11 cellular contexts compared by ENCODE assay signal in the genomic region with DNA sequence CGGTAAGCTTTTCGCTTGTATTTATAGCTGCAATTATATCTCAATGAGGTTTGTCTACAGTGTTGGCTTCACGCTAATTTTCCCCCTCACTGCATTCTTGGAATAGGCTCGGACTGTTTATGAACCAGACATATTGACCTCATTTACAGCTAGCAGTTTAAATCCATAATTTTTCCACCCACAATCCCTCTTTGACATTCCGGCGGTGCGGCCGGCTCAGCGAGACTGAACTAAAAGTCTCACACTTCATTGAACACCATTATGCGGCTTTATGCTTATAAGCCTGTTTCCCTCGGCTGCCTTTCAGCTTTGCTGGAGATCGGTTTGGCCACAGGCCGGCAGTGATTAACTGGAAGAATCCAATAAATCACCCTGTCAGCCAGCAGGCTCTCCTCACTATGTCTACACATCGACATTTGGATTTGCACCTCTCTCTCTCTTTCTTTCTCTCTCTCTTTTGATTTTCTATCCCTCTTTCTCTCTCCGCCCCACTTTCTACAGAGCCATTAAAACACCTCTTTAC.
DNase-seq lines count a peak whose midpoint lies in the region; FAIRE-seq and TF ChIP-seq lines count a peak whose summit lies in the region.
"Had no signal": no experiment of that assay in that cellular context is flagged by ENCODE, and none has a peak within 500 bp of the region (broad histone marks: within the 10 kb centered on the region; RNA-seq: fewer than 3 reads in every experiment).

No MANE protein-coding gene starts in this region.

- peak overlapping the region; percentile 9 to 57 (median 24) for H3K4me3 ChIP-seq in esophagus squamous epithelium

- TF ChIP-seq CTCF in esophagus squamous epithelium (IDR thresholded peaks at IDR 0.05) = no peak
- no peak for TF ChIP-seq CTCF in D721Med (IDR thresholded peaks at IDR 0.05; ENCODE audit: insufficient read depth, missing control alignments)

- H3K27ac ChIP-seq in esophagus squamous epithelium = no peak overlapping the region

- peaks cover 0 to 60% (median 0%) of the 10 kb centered on the region in 4 donors for H3K27me3 ChIP-seq in esophagus squamous epithelium

- no peaks in the 10 kb centered on the region for H3K9me3 ChIP-seq in esophagus squamous epithelium

- peaks cover 0 to 22% (median 7%) of the 10 kb centered on the region in 3 donors for H3K4me1 ChIP-seq in esophagus squamous epithelium

- intact Hi-C loops in esophagus squamous epithelium (cut with DNase I) = no loop called here

- no peak for TF ChIP-seq POLR2A in esophagus squamous epithelium (IDR thresholded peaks at IDR 0.05)

- DNase-seq in ELF-1 (ENCODE audit: low read depth, low spot score) (peak; percentile 67), NCI-H2171 treated with DMSO at 0.1 percent for 48 hours (lab: John Stamatoyannopoulos, UW) (peak; percentile 71), esophagus squamous epithelium (lab: John Stamatoyannopoulos, UW) (no peak), putamen (ENCODE audit: low spot score) (peak; percentile 11), dedifferentiated amniotic fluid mesenchymal stem cell (ENCODE audit: extremely low spot score) (no peak), D721Med (ENCODE audit: insufficient read length, low spot score) (no peak)
- DNase-seq in activated effector memory CD4-positive, alpha-beta T cell treated with Interleukin-2 at 50 U/mL for 16 hours = no peak
- no peak for DNase-seq in effector CD8-positive, alpha-beta T cell (lab: John Stamatoyannopoulos, UW)
- DNase-seq: activated B cell treated with CpG ODN at 0.5 μM for 24 hours had no signal

- 13% methylated on average over 15 of the region's 15 CpGs for WGBS in esophagus squamous epithelium, 2 donors

- no peaks in the 10 kb centered on the region for H3K36me3 ChIP-seq in esophagus squamous epithelium

- FAIRE-seq in D721Med (lab: Jason Lieb, UNC) = no peak
- FAIRE-seq: endothelial cell of umbilical vein, GM12892 had no signal

Comparison
In these comparisons a context has a peak if more than half of its experiments do, and no peak if none do; other contexts are left out.
1. DNase-seq: peak in ELF-1 (single experiment), NCI-H2171 treated with DMSO at 0.1 percent for 48 hours (single experiment) and putamen (single experiment); none in esophagus squamous epithelium (single experiment), dedifferentiated amniotic fluid mesenchymal stem cell (single experiment), activated effector memory CD4-positive, alpha-beta T cell treated with Interleukin-2 at 50 U/mL for 16 hours (single experiment), D721Med (single experiment) and effector CD8-positive, alpha-beta T cell (single experiment).